In genomic region chr2:41475959-41476358, GRCh38 we compare ENCODE assay signal across 16 cellular contexts.
DNase-seq lines count a peak whose midpoint lies in the region; ATAC-seq, FAIRE-seq and TF ChIP-seq lines count a peak whose summit lies in the region.
"Had no signal": no experiment of that assay in that cellular context is flagged by ENCODE, and none has a peak within 500 bp of the region (broad histone marks: within the 10 kb centered on the region; RNA-seq: fewer than 3 reads in every experiment).

No MANE protein-coding gene starts in this region.

- no peaks in the 10 kb centered on the region for H3K27me3 ChIP-seq in right lobe of liver
- H3K27me3 ChIP-seq in HepG2 (ENCODE audit: control insufficient read depth in 1 of 2, insufficient read depth in 2 of 2, low read length in 2 of 2), result no peaks in the 10 kb centered on the region
- no peaks in the 10 kb centered on the region for H3K27me3 ChIP-seq in OCI-LY3 (ENCODE audit: low read depth, low read length)
- H3K27me3 ChIP-seq: uterus had no signal

- FAIRE-seq in HepG2 (lab: Jason Lieb, UNC), result no peak
- FAIRE-seq: GM18507, K562 had no signal

- CTCF ChIA-PET in HepG2 (lab: Yijun Ruan, JAX; ENCODE audit: low intra/inter-chr PET ratio, low total read pairs), result no interaction called here

- peak overlapping the region in 2 of 6 donors; percentile 13 to 16 for H3K27ac Mint-ChIP-seq in immature natural killer cell
- H3K27ac Mint-ChIP-seq: activated T-helper 2 cell treated with anti-CD3 and anti-CD28 coated beads, Interferon-gamma antibody, Interleukin-2, Interleukin-4, amounts not matched to agents 10 μg/mL and 5 μg/mL and 100 μg/mL, durations not matched to agents 14 hours and 24 hours and 36 hours had no signal

- in situ Hi-C loops in HepG2 (cut with HindIII; ENCODE audit: extremely low pct_ligation_motif_present, low pct_unique_long_range_greater_than_20kb), result no loop called here

- H3K4me1 ChIP-seq in right lobe of liver (no peaks in the 10 kb centered on the region), HepG2 (ENCODE audit: insufficient read depth, low read length) (no peaks in the 10 kb centered on the region), OCI-LY3 (ENCODE audit: low read length) (peaks cover 28% of the 10 kb centered on the region)
- H3K4me1 ChIP-seq: uterus had no signal

- peaks cover 0 to 6% (median 0%) of the 10 kb centered on the region in 3 donors for H3K27me3 Mint-ChIP-seq in immature natural killer cell (ENCODE audit: low read depth in 3 of 3)

- H3K4me2 ChIP-seq in HepG2 (ENCODE audit: low read depth, low read length), result no peak overlapping the region
- peak overlapping the region; percentile 37 for H3K4me2 ChIP-seq in OCI-LY3 (ENCODE audit: low read length)

- POLR2A ChIA-PET in HepG2 (lab: Yijun Ruan, JAX), result no interaction called here

- TF ChIP-seq POLR2A in right lobe of liver (IDR thresholded peaks at IDR 0.05) (no peak), HepG2 (IDR thresholded peaks at IDR 0.05; ENCODE audit: insufficient read depth in 1 of 2, low read depth in 2 of 2, low read length in 2 of 2) (no peak)

- H4K20me1 ChIP-seq in HepG2 (ENCODE audit: insufficient read depth, low read length), result no peaks in the 10 kb centered on the region
- no peaks in the 10 kb centered on the region for H4K20me1 ChIP-seq in OCI-LY3 (ENCODE audit: insufficient read depth, low read length)

- no peak for TF ChIP-seq RAD21 in HepG2 (CRISPR knock-in tag; IDR thresholded peaks at IDR 0.05)

- H3K9ac ChIP-seq in HepG2 (ENCODE audit: insufficient read depth, low read depth, low read length) (no peak overlapping the region), OCI-LY3 (ENCODE audit: low read length) (no peak overlapping the region)

- peaks cover 0 to 10% (median 7%) of the 10 kb centered on the region in 3 donors for H3K36me3 Mint-ChIP-seq in immature natural killer cell

- no TSS peak for BruUV-seq in HepG2 (replicated peaks; lab: Mats Ljungman, UMichigan)

- WGBS in right lobe of liver (ENCODE audit: insufficient coverage, low coverage, low lambda C conversion rate, missing lambda C conversion rate), result 29% methylated on average over 2 of the region's 3 CpGs
- WGBS in HepG2 (ENCODE audit: low lambda C conversion rate), result 0% methylated on average over 3 of the region's 3 CpGs

- H3K36me3 ChIP-seq in right lobe of liver (no peaks in the 10 kb centered on the region), HepG2 (replicated peaks in 1 of 2; ENCODE audit: control insufficient read depth in 1 of 2, insufficient read depth in 2 of 2, low read length in 2 of 2) (no peaks in the 10 kb centered on the region), OCI-LY3 (replicated peaks; ENCODE audit: low read depth, low read length) (peaks cover 9% of the 10 kb centered on the region)
- H3K36me3 ChIP-seq: uterus had no signal

- peaks cover 0 to 2% (median 0%) of the 10 kb centered on the region in 6 donors for H3K9me3 Mint-ChIP-seq in immature natural killer cell
- H3K9me3 Mint-ChIP-seq: activated T-helper 2 cell treated with anti-CD3 and anti-CD28 coated beads, Interferon-gamma antibody, Interleukin-2, Interleukin-4, amounts not matched to agents 10 μg/mL and 5 μg/mL and 100 μg/mL, durations not matched to agents 14 hours and 24 hours and 36 hours had no signal

- no peak for TF ChIP-seq EP300 in HepG2 (IDR thresholded peaks at IDR 0.05; ENCODE audit: low read depth in 2 of 2, low read length in 2 of 2)
- no peak for TF ChIP-seq EP300 in HepG2 (CRISPR knock-in tag; IDR thresholded peaks at IDR 0.05; ENCODE audit: borderline replicate concordance)

- TF ChIP-seq CTCF in right lobe of liver (IDR thresholded peaks at IDR 0.05) (no peak), HepG2 (CRISPR knock-in tag; IDR thresholded peaks at IDR 0.05) (no peak), OCI-LY3 (IDR thresholded peaks at IDR 0.05; ENCODE audit: low read depth, low read length) (peak; percentile 46)

- DNase-seq in right lobe of liver (no peak), HepG2 (ENCODE audit: low spot score) (no peak), UCSD-AML1 (lab: John Stamatoyannopoulos, UW; ENCODE audit: unreplicated experiment) (no peak), NCI-H1930 (lab: John Stamatoyannopoulos, UW) (no peak), immature natural killer cell (no peak)
- DNase-seq: amniotic stem cell; NCI-H2081 treated with DMSO at 0.1 percent for 48 hours; Right ventricle myocardium superior; stimulated activated naive CD4-positive, alpha-beta T cell; uterus had no signal

- intact Hi-C loops in right lobe of liver (cut with DNase I), result no loop called here
- intact Hi-C loops in HepG2 (cut with micrococcal nuclease; ENCODE audit: unreplicated experiment), result no loop called here

- H3K27ac ChIP-seq in right lobe of liver (no peak overlapping the region), HepG2 (ENCODE audit: extremely low read length, insufficient read depth, low read length) (no peak overlapping the region), OCI-LY3 (ENCODE audit: low read length) (peak overlapping the region; percentile 61)
- H3K27ac ChIP-seq: uterus had no signal

- no peak overlapping the region for H3K4me3 Mint-ChIP-seq in immature natural killer cell

- no peak overlapping the region for H2AFZ ChIP-seq in HepG2 (ENCODE audit: low read length)
- H2AFZ ChIP-seq in OCI-LY3 (ENCODE audit: low read depth, low read length), result no peak overlapping the region

- H3K79me2 ChIP-seq in HepG2 (ENCODE audit: insufficient read depth, low read length), result no peaks in the 10 kb centered on the region
- H3K79me2 ChIP-seq in OCI-LY3 (ENCODE audit: low read length), result no peaks in the 10 kb centered on the region

- no peaks in the 10 kb centered on the region for H3K4me1 Mint-ChIP-seq in immature natural killer cell

- H3K9me3 ChIP-seq in right lobe of liver (no peaks in the 10 kb centered on the region), HepG2 (ENCODE audit: low read length) (no peaks in the 10 kb centered on the region), OCI-LY3 (ENCODE audit: insufficient read depth, low read length) (no peaks in the 10 kb centered on the region)
- H3K9me3 ChIP-seq: uterus had no signal

- ATAC-seq in right lobe of liver, result peak in 3 of 4 donors; percentile 31 to 53 (median 39)
- no peak for ATAC-seq in HepG2
- ATAC-seq in HG03025 (IDR thresholded peaks at IDR 0.05; ENCODE audit: low FRiP score, unreplicated experiment), result peak; percentile 79
- ATAC-seq in HG03135 (IDR thresholded peaks at IDR 0.05; ENCODE audit: unreplicated experiment), result no peak
- ATAC-seq: K562 had no signal

- H3K4me3 ChIP-seq in right lobe of liver, result no peak overlapping the region
- H3K4me3 ChIP-seq in HepG2 (replicated peaks in 1 of 3; ENCODE audit: insufficient read depth in 1 of 3, low read depth in 2 of 3, low read length in 3 of 3), result no peak overlapping the region
- H3K4me3 ChIP-seq in OCI-LY3 (ENCODE audit: low read length), result no peak overlapping the region
- H3K4me3 ChIP-seq: K562, uterus had no signal

TF ChIP-seq in HepG2, 621 proteins besides CTCF, POLR2A, EP300 and RAD21:
- TF ChIP-seq ARID5B (CRISPR knock-in tag; IDR thresholded peaks at IDR 0.05) (no peak), SAP130 (CRISPR knock-in tag; IDR thresholded peaks at IDR 0.05; ENCODE audit: low read depth) (no peak), ZFP1 (CRISPR knock-in tag; IDR thresholded peaks at IDR 0.05) (no peak), ZNF530 (CRISPR knock-in tag; IDR thresholded peaks at IDR 0.05; ENCODE audit: low read depth) (no peak), PRPF4 (IDR thresholded peaks at IDR 0.05; ENCODE audit: low read depth, low read length, poor library complexity, severe bottlenecking) (no peak)

Comparison
In these comparisons a context has a peak if more than half of its experiments do, and no peak if none do; other contexts are left out.
1. ATAC-seq: peak in right lobe of liver (3 of 4) and HG03025 (single experiment); none in HepG2 (single experiment) and HG03135 (single experiment).